In the genomic region with DNA sequence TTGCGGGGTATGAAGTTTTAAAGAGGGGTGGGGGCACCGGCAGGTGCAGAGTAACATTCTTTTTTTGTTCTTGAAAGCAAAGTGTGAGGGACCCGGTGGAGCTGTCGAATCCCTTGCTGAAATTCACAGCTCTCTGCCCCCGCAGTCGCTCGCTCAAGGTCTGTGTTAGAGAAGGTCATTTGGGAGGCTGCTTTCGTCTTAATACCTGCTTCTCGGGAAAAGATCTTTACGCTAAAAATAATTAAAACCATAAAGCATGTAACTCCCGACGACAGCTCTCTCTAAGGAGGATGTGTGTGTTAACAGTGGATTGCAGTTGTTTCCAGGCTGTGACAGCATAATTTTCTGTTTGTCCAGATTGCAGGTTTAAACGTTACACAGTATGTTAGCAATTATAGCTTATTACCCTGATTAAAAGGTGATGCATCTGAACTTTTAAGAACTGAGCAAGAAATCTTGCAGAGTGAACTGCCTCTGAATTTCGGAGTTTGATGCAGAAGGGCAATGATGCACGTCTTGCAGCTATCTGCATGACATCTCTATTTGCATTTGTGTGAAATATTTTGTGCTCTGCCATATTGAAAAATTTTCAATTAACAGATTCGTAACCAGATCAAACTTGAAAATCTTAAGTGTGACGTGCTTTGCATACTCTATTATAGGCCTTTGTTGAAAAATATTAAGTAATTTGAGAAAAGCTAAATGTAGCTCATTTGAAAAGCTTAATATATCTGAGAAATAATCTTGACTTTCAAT, we compare ENCODE assay signal across 11 cellular contexts. TPM values are rescaled to one million over a fixed set of nuclear protein-coding genes. Genes with fewer than 3 reads are reported as not detected.
DNase-seq lines count a peak whose midpoint lies in the region; ATAC-seq, FAIRE-seq and TF ChIP-seq lines count a peak whose summit lies in the region.
"Had no signal": no experiment of that assay in that cellular context is flagged by ENCODE, and none has a peak within 500 bp of the region (broad histone marks: within the 10 kb centered on the region; RNA-seq: fewer than 3 reads in every experiment).

No MANE protein-coding gene starts in this region.

- no peaks in the 10 kb centered on the region for H3K9me3 Mint-ChIP-seq in activated naive CD4-positive, alpha-beta T cell treated with anti-CD3 and anti-CD28 coated beads, Interleukin-2, amount 10 ng/mL, durations not matched to agents 7 days and 5 days
- H3K9me3 Mint-ChIP-seq in activated naive CD8-positive, alpha-beta T cell (ENCODE audit: low read depth), result no peaks in the 10 kb centered on the region

- peak overlapping the region; percentile 58 for H2AFZ ChIP-seq in keratinocyte (ENCODE audit: control insufficient read depth, low read length)

- no peak overlapping the region for H3K27ac ChIP-seq in keratinocyte (ENCODE audit: control insufficient read depth, insufficient read depth, low read length)
- H3K27ac ChIP-seq in thymus (ENCODE audit: low read depth), result no peak overlapping the region
- H3K27ac ChIP-seq: SJSA1 had no signal

- H3K79me2 ChIP-seq in keratinocyte (ENCODE audit: control insufficient read depth, insufficient read depth, low read length), result no peaks in the 10 kb centered on the region

- H3K27me3 ChIP-seq in keratinocyte (ENCODE audit: control insufficient read depth, extremely low read depth, insufficient read depth, low read length) (peaks cover 6% of the 10 kb centered on the region), thymus (ENCODE audit: control insufficient read depth, insufficient read depth) (peaks cover 30% of the 10 kb centered on the region)

- no peak overlapping the region for H3K27ac Mint-ChIP-seq in activated naive CD4-positive, alpha-beta T cell treated with anti-CD3 and anti-CD28 coated beads, Interleukin-2, amount 10 ng/mL, durations not matched to agents 7 days and 5 days
- peak overlapping the region; percentile 5 for H3K27ac Mint-ChIP-seq in activated naive CD8-positive, alpha-beta T cell

- H3K36me3 Mint-ChIP-seq in activated naive CD4-positive, alpha-beta T cell treated with anti-CD3 and anti-CD28 coated beads, Interleukin-2, amount 10 ng/mL, durations not matched to agents 7 days and 5 days, result peaks cover 1% of the 10 kb centered on the region
- no peaks in the 10 kb centered on the region for H3K36me3 Mint-ChIP-seq in activated naive CD8-positive, alpha-beta T cell

- FAIRE-seq in keratinocyte (lab: Jason Lieb, UNC), result no peak
- FAIRE-seq: G401.6 had no signal

- dilution Hi-C loops in keratinocyte (cut with MboI; ENCODE audit: extremely low pct_ligation_motif_present, low sequenced_read_pairs), result no loop called here

- H3K4me2 ChIP-seq in keratinocyte (ENCODE audit: control insufficient read depth, extremely low read depth, insufficient read depth, low read depth, low read length), result peak overlapping the region; percentile 91

- peak overlapping the region; percentile 48 for H3K4me3 Mint-ChIP-seq in activated naive CD4-positive, alpha-beta T cell treated with anti-CD3 and anti-CD28 coated beads, Interleukin-2, amount 10 ng/mL, durations not matched to agents 7 days and 5 days
- peak overlapping the region; percentile 87 for H3K4me3 Mint-ChIP-seq in activated naive CD8-positive, alpha-beta T cell

- H3K36me3 ChIP-seq in keratinocyte (ENCODE audit: control insufficient read depth in 2 of 2, extremely low read depth in 1 of 2, insufficient read depth in 2 of 2, low read length in 2 of 2) (no peaks in the 10 kb centered on the region), thymus (ENCODE audit: control insufficient read depth, insufficient read depth) (no peaks in the 10 kb centered on the region)
- H3K36me3 ChIP-seq: SJSA1 had no signal

- no peaks in the 10 kb centered on the region for H3K9me1 ChIP-seq in keratinocyte (ENCODE audit: control insufficient read depth, extremely low read depth, insufficient read depth, low read length)

- TF ChIP-seq POLR2A in GM18505 (IDR thresholded peaks at IDR 0.05; ENCODE audit: borderline replicate concordance, extremely low read depth, insufficient read depth, insufficient read length), result no peak

- H3K4me1 ChIP-seq in keratinocyte (ENCODE audit: control insufficient read depth, extremely low read depth, insufficient read depth, low read length), result peaks cover 15% of the 10 kb centered on the region
- peaks cover 4% of the 10 kb centered on the region for H3K4me1 ChIP-seq in thymus (ENCODE audit: control insufficient read depth, insufficient read depth, low read length)

- peaks cover 54% of the 10 kb centered on the region for H3K27me3 Mint-ChIP-seq in activated naive CD4-positive, alpha-beta T cell treated with anti-CD3 and anti-CD28 coated beads, Interleukin-2, amount 10 ng/mL, durations not matched to agents 7 days and 5 days
- peaks cover 29% of the 10 kb centered on the region for H3K27me3 Mint-ChIP-seq in activated naive CD8-positive, alpha-beta T cell

- H3K4me1 Mint-ChIP-seq in activated naive CD4-positive, alpha-beta T cell treated with anti-CD3 and anti-CD28 coated beads, Interleukin-2, amount 10 ng/mL, durations not matched to agents 7 days and 5 days, result peaks cover 9% of the 10 kb centered on the region
- H3K4me1 Mint-ChIP-seq in activated naive CD8-positive, alpha-beta T cell (ENCODE audit: low read depth), result peaks cover 8% of the 10 kb centered on the region

- CTCF ChIA-PET in activated naive CD4-positive, alpha-beta T cell treated with anti-CD3 and anti-CD28 coated beads, Interleukin-2, amount 10 ng/mL, durations not matched to agents 7 days and 5 days (lab: Charles Lee), result no interaction called here

- peak overlapping the region; percentile 51 to 71 (median 67) for H3K4me3 ChIP-seq in keratinocyte (ENCODE audit: control insufficient read depth in 2 of 3, extremely low read depth in 1 of 3, insufficient read depth in 2 of 3, low read depth in 1 of 3, low read length in 3 of 3)
- H3K4me3 ChIP-seq in thymus (ENCODE audit: low read length), result peak overlapping the region; percentile 56
- H3K4me3 ChIP-seq: SJSA1 had no signal

- DNase-seq in activated naive CD4-positive, alpha-beta T cell treated with anti-CD3 and anti-CD28 coated beads, Interleukin-2, amount 10 ng/mL, durations not matched to agents 7 days and 5 days, result no peak
- DNase-seq in activated naive CD4-positive, alpha-beta T cell treated with anti-CD3 and anti-CD28 coated beads, Interleukin-2, amount 50 U/mL, for 16 hours, result no peak
- no peak for DNase-seq in keratinocyte (ENCODE audit: low read depth, low spot score)
- DNase-seq: stimulated activated CD4-positive, alpha-beta T cell treated with anti-CD3 and anti-CD28 coated beads, Interleukin-4, amount 100 ng/mL, for 24 hours had no signal

- H4K20me1 ChIP-seq in keratinocyte (ENCODE audit: control insufficient read depth, extremely low read depth, insufficient read depth, low read length), result no peaks in the 10 kb centered on the region

- TF ChIP-seq CTCF in keratinocyte (optimal IDR thresholded peaks at IDR 0.05 in 1 of 3, IDR thresholded peaks at IDR 0.05 in 1 of 3, conservative IDR thresholded peaks at IDR 0.05 in 1 of 3; ENCODE audit: extremely low read depth in 1 of 3, insufficient read depth in 2 of 3, low read length in 3 of 3), result no peak

- H3K9me3 ChIP-seq in keratinocyte (ENCODE audit: control insufficient read depth, low read depth, low read length) (no peaks in the 10 kb centered on the region), thymus (ENCODE audit: control insufficient read depth) (no peaks in the 10 kb centered on the region)
- H3K9me3 ChIP-seq: SJSA1 had no signal

- peak overlapping the region; percentile 72 for H3K9ac ChIP-seq in keratinocyte (ENCODE audit: control insufficient read depth, extremely low read depth, insufficient read depth, low read length)

- ATAC-seq in GM18505 (IDR thresholded peaks at IDR 0.05; ENCODE audit: unreplicated experiment) (no peak), GM21360 (IDR thresholded peaks at IDR 0.05; ENCODE audit: unreplicated experiment) (no peak), GM21723 (IDR thresholded peaks at IDR 0.05; ENCODE audit: unreplicated experiment) (no peak)

- WGBS in thymus, result 28% methylated on average over 17 of the region's 17 CpGs

RNA-seq across cellular contexts. Expression of a gene that starts 1.0 kb away (rescaled TPM):
- polyA plus RNA-seq in keratinocyte, result 0.76 to 1.6 TPM (median 1.2 TPM) in 3 replicates
- polyA plus RNA-seq in keratinocyte (2011; ENCODE audit: low read depth), result 5.9 TPM
- polyA plus RNA-seq in keratinocyte (2011; cell fraction: cytosol; rRNA removed), result 0.75 and 0.80 TPM in 2 replicates
- polyA plus RNA-seq in keratinocyte (2011; cell fraction: nucleus; rRNA removed), result 2.9 and 3.4 TPM in 2 replicates
- 1.2 and 2.2 TPM in 2 replicates for polyA plus RNA-seq in keratinocyte (2012; ENCODE audit: low replicate concordance)
- 5.0 to 7.8 TPM (median 6.7 TPM) in 3 replicates for polyA minus RNA-seq in keratinocyte
- polyA minus RNA-seq in keratinocyte (2011; cell fraction: cytosol; rRNA and poly(A)+ RNA removed), result not detected
- 3.5 and 5.7 TPM in 2 replicates for polyA minus RNA-seq in keratinocyte (2011; cell fraction: nucleus; rRNA and poly(A)+ RNA removed)
- polyA plus RNA-seq in thymus, result 3.6 TPM
